Comparison of ENCODE assay signal across 11 cellular contexts in the genomic region with DNA sequence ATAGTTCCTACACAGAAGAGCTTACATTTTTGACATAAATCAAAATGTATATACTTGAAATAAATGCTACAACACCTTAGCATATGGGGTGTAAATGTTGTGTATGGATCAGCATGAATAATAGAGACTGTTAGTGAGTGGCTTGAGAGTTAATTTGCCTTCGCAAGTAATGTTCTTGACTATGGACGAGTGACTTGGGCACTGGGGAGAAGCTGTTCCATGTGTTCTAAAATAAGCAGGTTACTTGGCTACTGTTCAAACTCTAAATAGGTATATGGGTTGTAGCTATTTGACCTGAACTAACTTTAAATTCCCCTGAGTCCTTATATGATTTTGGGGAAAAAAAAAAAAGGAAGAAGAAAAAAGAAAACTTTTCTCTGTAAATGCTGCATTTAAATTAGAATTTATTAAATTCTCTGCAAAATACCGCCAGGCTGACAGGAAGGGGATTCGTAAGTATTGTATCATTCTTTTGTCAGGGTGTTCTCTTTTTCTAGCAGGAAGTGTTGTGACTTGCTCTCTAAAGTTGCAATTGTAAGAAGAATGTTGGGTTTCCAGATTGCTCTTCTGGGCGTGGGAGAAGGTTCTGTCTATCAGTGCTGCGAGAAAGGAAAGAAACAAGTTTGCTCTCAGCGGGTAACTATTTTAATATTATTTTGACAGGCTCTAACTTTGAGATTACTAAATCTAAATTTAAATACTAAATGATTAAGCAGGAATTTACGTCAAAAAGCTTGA. TPM values are rescaled to one million over a fixed set of nuclear protein-coding genes. Genes with fewer than 3 reads are reported as not detected.
DNase-seq lines count a peak whose midpoint lies in the region; ATAC-seq and TF ChIP-seq lines count a peak whose summit lies in the region.
"Had no signal": no experiment of that assay in that cellular context is flagged by ENCODE, and none has a peak within 500 bp of the region (broad histone marks: within the 10 kb centered on the region; RNA-seq: fewer than 3 reads in every experiment).

No MANE protein-coding gene starts in this region.

- TF ChIP-seq CTCF in gastroesophageal sphincter (IDR thresholded peaks at IDR 0.05) (no peak), prostate gland (IDR thresholded peaks at IDR 0.05) (no peak)

- no peaks in the 10 kb centered on the region for H3K4me1 Mint-ChIP-seq in T-helper 17 cell

- H3K27me3 Mint-ChIP-seq in T-helper 17 cell: no peaks in the 10 kb centered on the region

- H3K27ac ChIP-seq in gastroesophageal sphincter (peak overlapping the region; percentile 21 to 61 (median 42)), prostate gland (no peak overlapping the region)

- intact Hi-C loops in prostate gland (cut with DNase I): no loop called here

- DNase-seq in ELF-1 (ENCODE audit: low read depth, low spot score) (peak; percentile 47), adipocyte (ENCODE audit: low read depth) (no peak), prostate gland (ENCODE audit: low spot score) (peak; percentile 5), T-helper 1 cell (no peak), T-helper 17 cell (no peak)
- no peak for DNase-seq in stimulated activated CD4-positive, alpha-beta T cell treated with anti-CD3 and anti-CD28 coated beads, Interleukin-1b, Interleukin-23, amount 100 ng/mL, for 48 hours
- DNase-seq: CD8-positive, alpha-beta T cell; erythroblast; Karpas-422 had no signal

- 17 to 19% methylated on average over 8 of the region's 8 CpGs for WGBS in gastroesophageal sphincter (ENCODE audit: low coverage in 1 of 2), 2 donors
- whole genome bisulfite sequencing in prostate gland: 25% methylated on average over 8 of the region's 8 CpGs

- peaks cover 17% of the 10 kb centered on the region for H3K4me1 ChIP-seq in adipocyte (ENCODE audit: control insufficient read depth, insufficient read depth, low read length)
- H3K4me1 ChIP-seq in gastroesophageal sphincter: peaks cover 0 to 32% (median 0%) of the 10 kb centered on the region in 3 donors
- no peaks in the 10 kb centered on the region for H3K4me1 ChIP-seq in prostate gland (replicated peaks)

- H3K36me3 ChIP-seq in adipocyte (ENCODE audit: control insufficient read depth, insufficient read depth, low read length, severe bottlenecking) (no peaks in the 10 kb centered on the region), gastroesophageal sphincter (no peaks in the 10 kb centered on the region), prostate gland (no peaks in the 10 kb centered on the region)

- H3K9ac ChIP-seq in adipocyte (ENCODE audit: low read length): peak overlapping the region; percentile 62

- ATAC-seq in gastroesophageal sphincter (no peak), T-helper 17 cell (no peak), GM19351 (IDR thresholded peaks at IDR 0.05; ENCODE audit: unreplicated experiment) (no peak)
- ATAC-seq: CD8-positive, alpha-beta T cell had no signal

- no peaks in the 10 kb centered on the region for H3K9me3 ChIP-seq in adipocyte (ENCODE audit: control insufficient read depth, low read length)
- H3K9me3 ChIP-seq in gastroesophageal sphincter: no peaks in the 10 kb centered on the region
- H3K9me3 ChIP-seq in prostate gland: no peaks in the 10 kb centered on the region
- H3K9me3 ChIP-seq in T-helper 17 cell (ENCODE audit: control insufficient read depth, low read length, poor library complexity, severe bottlenecking): no peaks in the 10 kb centered on the region

- H3K27ac Mint-ChIP-seq in T-helper 17 cell: no peak overlapping the region
- H3K27ac Mint-ChIP-seq: CD8-positive, alpha-beta T cell had no signal

- H3K4me3 ChIP-seq in adipocyte (ENCODE audit: low read length): peak overlapping the region; percentile 65
- H3K4me3 ChIP-seq in gastroesophageal sphincter: peak overlapping the region in 1 of 2 donors; percentile 24
- H3K4me3 ChIP-seq in prostate gland: no peak overlapping the region

- TF ChIP-seq POLR2A in gastroesophageal sphincter (IDR thresholded peaks at IDR 0.05) (no peak), prostate gland (IDR thresholded peaks at IDR 0.05) (no peak)

- H3K27me3 ChIP-seq in adipocyte (replicated peaks; ENCODE audit: control insufficient read depth, insufficient read depth, low read length): peaks cover 8% of the 10 kb centered on the region
- no peaks in the 10 kb centered on the region for H3K27me3 ChIP-seq in gastroesophageal sphincter
- no peaks in the 10 kb centered on the region for H3K27me3 ChIP-seq in prostate gland (replicated peaks; ENCODE audit: insufficient read depth)

- no peak overlapping the region for H3K4me3 Mint-ChIP-seq in T-helper 17 cell
- H3K4me3 Mint-ChIP-seq: CD8-positive, alpha-beta T cell had no signal

- no peak for TF ChIP-seq EP300 in gastroesophageal sphincter (IDR thresholded peaks at IDR 0.05)

- no peaks in the 10 kb centered on the region for H3K36me3 Mint-ChIP-seq in T-helper 17 cell (ENCODE audit: low read depth)
- H3K36me3 Mint-ChIP-seq: CD8-positive, alpha-beta T cell had no signal

RNA-seq across cellular contexts. Expression of a gene that starts 32.2 kb away (rescaled TPM):
- total RNA-seq in gastroesophageal sphincter: 100 to 1,000 TPM in 3 of 4 donors, 10 to 100 TPM in 1; 83.5 to 134 (median 114) TPM
- 10 to 100 TPM; 32.1 to 69.3 TPM for total RNA-seq in prostate gland
- total RNA-seq in T-helper 17 cell: 1 to 10 TPM in 1 of 2 donors, not detected in 1; 1.0 TPM
- total RNA-seq: CD8-positive, alpha-beta T cell had no signal

Comparison
In these comparisons a context has a peak if more than half of its experiments do, and no peak if none do; other contexts are left out.
1. DNase-seq: peak in ELF-1 (single experiment) and prostate gland (single experiment); none in adipocyte (single experiment), T-helper 1 cell (0 of 5), T-helper 17 cell (0 of 3) and stimulated activated CD4-positive, alpha-beta T cell treated with anti-CD3 and anti-CD28 coated beads, Interleukin-1b, Interleukin-23, amount 100 ng/mL, for 48 hours (single experiment).
2. H3K27ac ChIP-seq: peak in gastroesophageal sphincter (4 of 4); none in prostate gland (0 of 2).
3. RNA of a gene that starts 32.2 kb away (total RNA-seq): 83.5 to 134 TPM in gastroesophageal sphincter and 32.1 to 69.3 TPM in prostate gland; 1.0 TPM in T-helper 17 cell; every median in the first group is over 10 times any median in the second.